In the genomic region with DNA sequence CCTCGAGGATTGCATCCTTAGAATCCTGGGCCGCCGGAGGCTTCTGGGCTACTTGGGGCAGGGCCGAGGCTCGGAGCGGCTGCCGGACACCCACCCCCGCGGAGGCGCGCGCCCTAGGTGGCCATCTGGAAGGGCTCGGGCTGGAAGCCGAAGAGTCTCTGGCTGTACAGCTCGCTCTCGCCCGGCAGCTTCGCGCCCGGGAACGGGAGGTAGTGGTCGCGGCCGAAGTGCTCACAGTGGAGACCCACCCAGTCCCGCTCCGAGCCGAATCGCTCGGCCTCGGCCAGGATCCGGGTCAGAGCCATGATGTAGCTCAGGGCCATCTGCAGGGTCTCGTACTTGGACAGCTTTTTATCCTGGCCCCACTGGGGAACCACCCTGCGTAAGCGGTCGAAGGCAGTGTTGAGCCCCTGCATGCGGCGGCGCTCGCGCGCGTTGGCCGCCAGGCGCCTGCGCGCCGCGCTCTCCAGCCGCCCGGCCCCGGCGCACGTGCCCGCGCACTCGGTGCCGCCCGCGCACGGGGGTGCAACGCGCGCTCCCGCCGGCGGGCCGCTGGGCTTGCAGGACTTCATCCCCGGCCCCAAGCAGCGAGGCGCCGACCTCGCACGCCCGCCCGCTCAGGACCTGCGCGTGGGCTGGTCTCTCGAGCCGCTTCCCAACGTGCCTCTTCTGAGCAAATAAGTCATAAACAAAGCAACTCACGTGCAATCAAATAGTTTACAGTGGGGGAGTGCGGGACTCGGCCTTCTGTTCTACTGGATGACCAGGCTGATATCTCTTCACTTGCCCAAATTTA, we compare ENCODE assay signal across 1 cellular context.
TF ChIP-seq lines count a peak whose summit lies in the region.

No MANE protein-coding gene starts in this region.

TF ChIP-seq in K562, 482 proteins besides CTCF, POLR2A, EP300 and RAD21 (continued from another document):
- TF ChIP-seq ZNF124 (CRISPR knock-in tag; IDR thresholded peaks at IDR 0.05): no peak
